ENCODE assay signal across 20 cellular contexts in the genomic region with DNA sequence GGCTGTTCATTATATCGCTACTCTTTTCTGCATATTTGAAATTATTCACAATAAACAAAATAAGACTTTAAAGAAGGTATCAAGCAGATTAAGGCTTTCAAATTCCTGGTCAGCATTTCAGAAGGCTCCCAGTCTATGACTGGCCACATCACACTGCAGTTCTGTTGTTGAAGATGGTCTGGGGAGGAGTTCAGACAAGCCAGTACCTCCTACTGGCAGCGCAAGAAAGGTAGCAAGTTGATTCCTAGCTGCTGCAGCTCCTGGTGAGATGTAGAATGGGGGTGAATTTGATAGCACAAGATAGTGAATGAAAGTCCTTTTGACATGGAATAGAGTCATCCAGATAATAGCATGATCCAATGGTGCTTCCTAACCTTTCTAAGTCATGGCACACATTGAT.
DNase-seq lines count a peak whose midpoint lies in the region; FAIRE-seq and TF ChIP-seq lines count a peak whose summit lies in the region.
"Had no signal": no experiment of that assay in that cellular context is flagged by ENCODE, and none has a peak within 500 bp of the region (broad histone marks: within the 10 kb centered on the region; RNA-seq: fewer than 3 reads in every experiment).

No MANE protein-coding gene starts in this region.

- H3K4me3 Mint-ChIP-seq in activated CD4-positive, alpha-beta T cell treated with anti-CD3 and anti-CD28 coated beads, Interleukin-2, amount 10 ng/mL, durations not matched to agents 24 days and 14 days = no peak overlapping the region
- H3K4me3 Mint-ChIP-seq in activated CD4-positive, alpha-beta T cell treated with anti-CD3 and anti-CD28 coated beads, Interleukin-2, amount 10 ng/mL, durations not matched to agents 7 days and 5 days = no peak overlapping the region
- H3K4me3 Mint-ChIP-seq in endodermal cell = no peak overlapping the region
- H3K4me3 Mint-ChIP-seq: B cell; CD4-positive, CD25-positive, alpha-beta regulatory T cell; CD8-positive, alpha-beta T cell had no signal

- no peak overlapping the region for H3K23ac ChIP-seq in mesendoderm (ENCODE audit: low read length)

- no peak overlapping the region for H3K27ac Mint-ChIP-seq in activated CD4-positive, alpha-beta T cell treated with anti-CD3 and anti-CD28 coated beads, Interleukin-2, amount 10 ng/mL, durations not matched to agents 24 days and 14 days
- H3K27ac Mint-ChIP-seq in activated CD4-positive, alpha-beta T cell treated with anti-CD3 and anti-CD28 coated beads, Interleukin-2, amount 10 ng/mL, durations not matched to agents 7 days and 5 days = no peak overlapping the region
- H3K27ac Mint-ChIP-seq in endodermal cell = no peak overlapping the region
- H3K27ac Mint-ChIP-seq: B cell; CD4-positive, CD25-positive, alpha-beta regulatory T cell; CD8-positive, alpha-beta T cell had no signal

- TF ChIP-seq CTCF in endodermal cell (conservative IDR thresholded peaks at IDR 0.05) = peak; percentile 42

- H2BK120ac ChIP-seq in mesendoderm (ENCODE audit: low read depth, low read length) = no peak overlapping the region

- H3K9me3 ChIP-seq in endodermal cell (ENCODE audit: control insufficient read depth, low read length) = peaks cover 10% of the 10 kb centered on the region
- H3K9me3 ChIP-seq: Caco-2 had no signal

- H3K36me3 Mint-ChIP-seq in activated CD4-positive, alpha-beta T cell treated with anti-CD3 and anti-CD28 coated beads, Interleukin-2, amount 10 ng/mL, durations not matched to agents 24 days and 14 days (ENCODE audit: low read depth) = no peaks in the 10 kb centered on the region
- H3K36me3 Mint-ChIP-seq in activated CD4-positive, alpha-beta T cell treated with anti-CD3 and anti-CD28 coated beads, Interleukin-2, amount 10 ng/mL, durations not matched to agents 7 days and 5 days (ENCODE audit: low read depth) = no peaks in the 10 kb centered on the region
- H3K36me3 Mint-ChIP-seq in endodermal cell (ENCODE audit: low read depth) = peaks cover 9% of the 10 kb centered on the region
- H3K36me3 Mint-ChIP-seq: CD4-positive, CD25-positive, alpha-beta regulatory T cell; CD8-positive, alpha-beta T cell had no signal

- H3K4me2 ChIP-seq in mesendoderm (ENCODE audit: low read length) = no peak overlapping the region
- H3K4me2 ChIP-seq: BLaER1 had no signal

- H3K27me3 Mint-ChIP-seq in activated CD4-positive, alpha-beta T cell treated with anti-CD3 and anti-CD28 coated beads, Interleukin-2, amount 10 ng/mL, durations not matched to agents 24 days and 14 days = no peaks in the 10 kb centered on the region
- H3K27me3 Mint-ChIP-seq in activated CD4-positive, alpha-beta T cell treated with anti-CD3 and anti-CD28 coated beads, Interleukin-2, amount 10 ng/mL, durations not matched to agents 7 days and 5 days = peaks cover 6% of the 10 kb centered on the region
- H3K27me3 Mint-ChIP-seq in endodermal cell (ENCODE audit: insufficient read depth) = peaks cover 5% of the 10 kb centered on the region
- H3K27me3 Mint-ChIP-seq: CD4-positive, CD25-positive, alpha-beta regulatory T cell had no signal

- CTCF ChIA-PET in activated CD4-positive, alpha-beta T cell treated with anti-CD3 and anti-CD28 coated beads, Interleukin-2, amount 10 ng/mL, durations not matched to agents 7 days and 5 days (lab: Charles Lee) = no interaction called here

- DNase-seq in activated CD4-positive, alpha-beta T cell treated with anti-CD3 and anti-CD28 coated beads, Interleukin-2, amount 10 ng/mL, durations not matched to agents 24 days and 14 days = peak; percentile 15
- no peak for DNase-seq in activated CD4-positive, alpha-beta T cell treated with anti-CD3 and anti-CD28 coated beads, Interleukin-2, amount 10 ng/mL, durations not matched to agents 7 days and 5 days
- no peak for DNase-seq in endodermal cell
- DNase-seq in mesendoderm = peak; percentile 16
- DNase-seq in GM12892 (ENCODE audit: insufficient read length) = no peak
- no peak for DNase-seq in head of caudate nucleus
- DNase-seq: Caco-2; CD4-positive, CD25-positive, alpha-beta regulatory T cell; CD8-positive, alpha-beta T cell; DMS153; DND-41; GM23248; HCEC 1CT had no signal

- no peaks in the 10 kb centered on the region for H3K79me1 ChIP-seq in mesendoderm (ENCODE audit: low read length)

- no peaks in the 10 kb centered on the region for H3K4me1 Mint-ChIP-seq in activated CD4-positive, alpha-beta T cell treated with anti-CD3 and anti-CD28 coated beads, Interleukin-2, amount 10 ng/mL, durations not matched to agents 24 days and 14 days
- H3K4me1 Mint-ChIP-seq in activated CD4-positive, alpha-beta T cell treated with anti-CD3 and anti-CD28 coated beads, Interleukin-2, amount 10 ng/mL, durations not matched to agents 7 days and 5 days = no peaks in the 10 kb centered on the region
- H3K4me1 Mint-ChIP-seq in endodermal cell = peaks cover 4% of the 10 kb centered on the region
- H3K4me1 Mint-ChIP-seq: CD4-positive, CD25-positive, alpha-beta regulatory T cell had no signal

- H3K4me1 ChIP-seq in endodermal cell (ENCODE audit: control insufficient read depth, insufficient read depth, low read length) (no peaks in the 10 kb centered on the region), mesendoderm (ENCODE audit: control insufficient read depth, low read depth, low read length) (peaks cover 2% of the 10 kb centered on the region)
- H3K4me1 ChIP-seq: BLaER1, Caco-2 had no signal

- no peaks in the 10 kb centered on the region for H3K9me3 Mint-ChIP-seq in activated CD4-positive, alpha-beta T cell treated with anti-CD3 and anti-CD28 coated beads, Interleukin-2, amount 10 ng/mL, durations not matched to agents 24 days and 14 days
- no peaks in the 10 kb centered on the region for H3K9me3 Mint-ChIP-seq in activated CD4-positive, alpha-beta T cell treated with anti-CD3 and anti-CD28 coated beads, Interleukin-2, amount 10 ng/mL, durations not matched to agents 7 days and 5 days
- peaks cover 16% of the 10 kb centered on the region for H3K9me3 Mint-ChIP-seq in endodermal cell

- WGBS in endodermal cell (ENCODE audit: insufficient coverage in 1 of 2, insufficient read length in 1 of 2), 2 experiments = 100% methylated on average over 1 of the region's 2 CpGs; no CpG with 5 or more reads in 1 of the 2 experiments
- no CpG with 5 or more reads among the region's 2 CpGs for WGBS in mesendoderm (ENCODE audit: extremely low coverage, insufficient coverage, low lambda C conversion rate)

- no peak overlapping the region for H4K5ac ChIP-seq in mesendoderm (ENCODE audit: low read length)

- no peak overlapping the region for H2BK15ac ChIP-seq in mesendoderm (replicated peaks; ENCODE audit: low read depth)

- H3K27me3 ChIP-seq in endodermal cell (ENCODE audit: control insufficient read depth, insufficient read depth, low read length, poor library complexity, severe bottlenecking) = peaks cover 10% of the 10 kb centered on the region
- H3K27me3 ChIP-seq in mesendoderm (ENCODE audit: insufficient read depth, low read length, poor library complexity) = no peaks in the 10 kb centered on the region
- H3K27me3 ChIP-seq: BLaER1 had no signal

- TF ChIP-seq POLR2A in GM12892 (IDR thresholded peaks at IDR 0.05; ENCODE audit: low read depth, low read length) = no peak

- no peak overlapping the region for H3K9ac ChIP-seq in endodermal cell (ENCODE audit: extremely low read depth, low read length, poor library complexity, severe bottlenecking)
- H3K9ac ChIP-seq in mesendoderm (ENCODE audit: low read length) = no peak overlapping the region
- H3K9ac ChIP-seq: BLaER1, GM23248 had no signal

- no peak overlapping the region for H3K56ac ChIP-seq in mesendoderm (ENCODE audit: low read length)

- intact Hi-C loops in activated CD4-positive, alpha-beta T cell treated with anti-CD3 and anti-CD28 coated beads, Interleukin-2, amount 10 ng/mL, durations not matched to agents 24 days and 14 days (cut with micrococcal nuclease) = no loop called here
- intact Hi-C loops in head of caudate nucleus (cut with DNase I) = no loop called here

- H3K36me3 ChIP-seq in endodermal cell (ENCODE audit: control insufficient read depth, insufficient read depth, low read length) (no peaks in the 10 kb centered on the region), mesendoderm (ENCODE audit: control insufficient read depth, insufficient read depth, low read length) (no peaks in the 10 kb centered on the region)
- H3K36me3 ChIP-seq: BLaER1 had no signal

- H3K79me2 ChIP-seq in mesendoderm (ENCODE audit: control insufficient read depth, insufficient read depth, low read length) = no peaks in the 10 kb centered on the region

- POLR2A ChIA-PET in activated CD4-positive, alpha-beta T cell treated with anti-CD3 and anti-CD28 coated beads, Interleukin-2, amount 10 ng/mL, durations not matched to agents 7 days and 5 days (lab: Charles Lee) = no interaction called here

- H3K18ac ChIP-seq in mesendoderm (ENCODE audit: low read length) = no peak overlapping the region

- H3K27ac ChIP-seq in endodermal cell (ENCODE audit: low read depth, low read length) (no peak overlapping the region), mesendoderm (ENCODE audit: low read depth, low read length) (no peak overlapping the region)
- H3K27ac ChIP-seq: 22Rv1, BLaER1, C4-2B, GM23248 had no signal

- no peak overlapping the region for H2AK5ac ChIP-seq in mesendoderm (ENCODE audit: low read length)

- H2BK5ac ChIP-seq in mesendoderm (ENCODE audit: low read length) = no peak overlapping the region

- no peak overlapping the region for H4K8ac ChIP-seq in mesendoderm (ENCODE audit: low read depth, low read length)

- H3K4me3 ChIP-seq in endodermal cell (ENCODE audit: low read length) (no peak overlapping the region), mesendoderm (ENCODE audit: low read length) (no peak overlapping the region)
- H3K4me3 ChIP-seq: BLaER1, GM23248 had no signal

- H3K4ac ChIP-seq in mesendoderm (ENCODE audit: low read depth, low read length) = no peak overlapping the region

- no peak for FAIRE-seq in GM12892 (lab: Jason Lieb, UNC)
- FAIRE-seq: A204.1, G401.6, H54 had no signal

Comparison
In these comparisons a context has a peak if more than half of its experiments do, and no peak if none do; other contexts are left out.
1. DNase-seq: peak in activated CD4-positive, alpha-beta T cell treated with anti-CD3 and anti-CD28 coated beads, Interleukin-2, amount 10 ng/mL, durations not matched to agents 24 days and 14 days (single experiment) and mesendoderm (single experiment); none in activated CD4-positive, alpha-beta T cell treated with anti-CD3 and anti-CD28 coated beads, Interleukin-2, amount 10 ng/mL, durations not matched to agents 7 days and 5 days (single experiment), endodermal cell (single experiment), GM12892 (single experiment) and head of caudate nucleus (0 of 42).